In the genomic region with DNA sequence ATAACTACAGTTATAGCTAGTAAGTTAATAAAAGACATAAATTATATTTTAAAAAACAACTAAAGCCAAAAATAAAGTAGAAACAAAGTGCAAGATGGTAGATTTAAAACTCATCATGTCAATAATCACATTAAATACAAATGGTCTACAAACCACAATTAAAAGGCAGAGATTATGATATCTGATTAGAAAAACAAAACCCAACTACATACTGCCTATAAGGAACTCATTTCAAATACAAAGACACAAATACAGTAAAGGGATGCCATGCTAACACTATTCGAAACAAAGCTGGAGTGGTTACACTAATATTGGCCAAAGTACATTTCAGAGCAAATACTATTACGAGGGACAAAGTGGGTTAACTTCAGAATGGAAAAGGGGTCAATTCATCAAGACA, we compare ENCODE assay signal across 2 cellular contexts.
TF ChIP-seq lines count a peak whose summit lies in the region.

No MANE protein-coding gene starts in this region.

TF ChIP-seq in GM12891, 5 proteins besides CTCF, POLR2A, EP300 and RAD21:
- no peak for TF ChIP-seq POLR2AphosphoS5 (IDR thresholded peaks at IDR 0.05; ENCODE audit: low read depth, low read length)
- TF ChIP-seq SPI1 (IDR thresholded peaks at IDR 0.05; ENCODE audit: low read depth, low read length): no peak
- TF ChIP-seq TAF1 (IDR thresholded peaks at IDR 0.05; ENCODE audit: low read depth, low read length): no peak
- TF ChIP-seq POU2F2 (IDR thresholded peaks at IDR 0.05; ENCODE audit: low read depth, low read length): no peak
- no peak for TF ChIP-seq PAX5 (IDR thresholded peaks at IDR 0.05; ENCODE audit: insufficient read depth, low read length, severe bottlenecking)

TF ChIP-seq in K562, 482 proteins besides CTCF, POLR2A, EP300 and RAD21:
- TF ChIP-seq ZNF507 (tag; conservative IDR thresholded peaks at IDR 0.05): peak; percentile 55
- TF ChIP-seq CREB3L1 (IDR thresholded peaks at IDR 0.05; ENCODE audit: borderline replicate concordance, low read depth): no peak
